Comparison of ENCODE assay signal across 11 cellular contexts in genomic region chr1:198623920-198624647, GRCh38. TPM values are rescaled to one million over a fixed set of nuclear protein-coding genes. Genes with fewer than 3 reads are reported as not detected.
A peak's percentile ranks its signal among the peaks of the same experiment; 100 is the strongest.
DNase-seq lines count a peak whose midpoint lies in the region; ATAC-seq, FAIRE-seq and TF ChIP-seq lines count a peak whose summit lies in the region.
"Had no signal": no experiment of that assay in that cellular context is flagged by ENCODE, and none has a peak within 500 bp of the region (broad histone marks: within the 10 kb centered on the region; RNA-seq: fewer than 3 reads in every experiment).

No MANE protein-coding gene starts in this region.

- no peak for ATAC-seq in left colon
- no peak for ATAC-seq in right cardiac atrium

- no peaks in the 10 kb centered on the region for H3K9me3 ChIP-seq in right cardiac atrium (ENCODE audit: control insufficient read depth, low read length)
- H3K9me3 ChIP-seq: stomach had no signal

- no peaks in the 10 kb centered on the region for H3K27me3 ChIP-seq in right cardiac atrium (ENCODE audit: control insufficient read depth, insufficient read depth)
- H3K27me3 ChIP-seq: stomach had no signal

- DNase-seq in AG08395 (ENCODE audit: low spot score): peak; percentile 70
- no peak for DNase-seq in GM19239 (ENCODE audit: insufficient read length, low spot score)
- peak; percentile 73 for DNase-seq in M059J (ENCODE audit: low read depth)
- peak; percentile 54 for DNase-seq in choroid plexus epithelial cell (ENCODE audit: low read depth)
- no peak for DNase-seq in left colon
- DNase-seq in NCI-H526 treated with DMSO at 0.1 percent for 48 hours (lab: John Stamatoyannopoulos, UW): no peak
- DNase-seq in right cardiac atrium: no peak
- DNase-seq in NCI-H82 (lab: John Stamatoyannopoulos, UW): no peak
- DNase-seq: stomach had no signal

- no peak overlapping the region for H3K27ac ChIP-seq in right cardiac atrium (ENCODE audit: low read length)
- H3K27ac ChIP-seq: parathyroid adenoma, stomach had no signal

- intact Hi-C loops in left colon (cut with DNase I, micrococcal nuclease) (no loop called here), right cardiac atrium (cut with DNase I) (no loop called here)

- H3K4me3 ChIP-seq in choroid plexus epithelial cell (ENCODE audit: low read depth, low read length) (no peak overlapping the region), right cardiac atrium (ENCODE audit: low read length) (no peak overlapping the region)
- H3K4me3 ChIP-seq: stomach had no signal

- TF ChIP-seq CTCF in choroid plexus epithelial cell (conservative IDR thresholded peaks at IDR 0.05; ENCODE audit: low read depth, low read length): no peak

- H3K4me1 ChIP-seq in right cardiac atrium (ENCODE audit: control insufficient read depth, insufficient read depth, low read length): no peaks in the 10 kb centered on the region
- H3K4me1 ChIP-seq: parathyroid adenoma, stomach had no signal

- peak; percentile 95 for FAIRE-seq in GM19239 (lab: Jason Lieb, UNC)
- FAIRE-seq: H1 had no signal

- WGBS in right cardiac atrium: 55% methylated on average over 4 of the region's 4 CpGs

RNA-seq across cellular contexts. Expression of gene PTPRC, which starts 14.8 kb away (rescaled TPM):
- total RNA-seq in M059J (2014; rRNA removed; shearing (Covaris generic)): 0.49 and 4.5 TPM in 2 replicates
- total RNA-seq in left colon (10 to 100 TPM in 1 of 2 donors, 1 to 10 TPM in 1; 6.3 to 22.4 TPM), right cardiac atrium (10 to 100 TPM in 3 of 4 donors, 1 to 10 TPM in 1; 9.1 to 16.2 (median 12.9) TPM)
- polyA plus RNA-seq in right cardiac atrium: 1.3 TPM
- total RNA-seq: H1 had no signal

Comparison
In these comparisons a context has a peak if more than half of its experiments do, and no peak if none do; other contexts are left out.
1. DNase-seq: peak in AG08395 (single experiment), M059J (single experiment) and choroid plexus epithelial cell (single experiment); none in GM19239 (single experiment), left colon (0 of 2), NCI-H526 treated with DMSO at 0.1 percent for 48 hours (single experiment), right cardiac atrium (0 of 3) and NCI-H82 (single experiment).